Comparison of ENCODE assay signal across 8 cellular contexts in the genomic region with DNA sequence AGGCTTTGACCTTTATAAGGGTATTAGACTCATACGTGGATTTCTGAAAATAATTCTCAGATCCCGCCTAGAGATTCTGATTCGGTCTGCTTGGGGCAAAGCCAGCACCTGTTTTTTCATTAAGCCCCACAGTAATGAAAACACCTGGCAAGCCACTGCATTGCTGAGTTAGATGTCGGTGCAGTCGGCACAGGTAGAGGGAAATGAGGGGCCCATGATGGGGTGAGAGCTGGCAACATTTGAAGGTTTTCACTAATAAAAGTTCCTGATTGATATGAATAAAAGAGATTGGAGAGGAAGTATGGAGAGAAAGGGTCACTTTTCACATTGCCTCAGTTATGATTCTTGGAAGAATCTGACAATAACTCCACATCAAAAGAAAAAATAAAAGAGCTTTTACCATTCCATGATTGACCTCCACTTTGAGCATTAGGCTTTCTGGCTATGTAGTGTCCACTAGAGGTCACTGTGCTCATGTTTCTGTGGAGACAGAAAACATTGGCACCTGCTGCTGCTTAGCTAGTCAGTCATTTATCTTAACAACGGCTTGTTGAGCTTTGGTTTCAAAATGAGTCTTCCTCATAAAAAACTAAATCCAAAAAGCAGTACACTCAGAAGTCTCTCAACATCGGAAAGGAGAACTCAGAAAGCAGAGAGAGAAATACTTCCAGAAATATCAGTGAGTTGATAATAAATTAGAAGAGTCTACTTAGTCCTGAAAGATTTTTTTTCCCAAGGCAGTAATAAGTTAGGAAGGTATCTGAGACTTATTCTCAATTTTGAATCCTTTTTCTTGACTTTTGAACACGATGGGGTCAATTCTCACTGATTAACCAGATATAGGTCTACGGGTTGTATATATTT. TPM values are rescaled to one million over a fixed set of nuclear protein-coding genes. Genes with fewer than 3 reads are reported as not detected.
A peak's percentile ranks its signal among the peaks of the same experiment; 100 is the strongest.
DNase-seq lines count a peak whose midpoint lies in the region; ATAC-seq, FAIRE-seq and TF ChIP-seq lines count a peak whose summit lies in the region.

No MANE protein-coding gene starts in this region.

- TF ChIP-seq POLR2A in GM12892 (IDR thresholded peaks at IDR 0.05; ENCODE audit: low read depth, low read length) (no peak), thyroid gland (IDR thresholded peaks at IDR 0.05) (no peak)

- H3K27ac Mint-ChIP-seq in chondrocyte (ENCODE audit: unreplicated experiment) = no peak overlapping the region

- H3K4me3 ChIP-seq in MG63 (no peak overlapping the region), thyroid gland (replicated peaks in 1 of 3) (no peak overlapping the region)

- intact Hi-C loops in thyroid gland (cut with DNase I) = no loop called here

- FAIRE-seq in GM12892 (lab: Jason Lieb, UNC) = peak; percentile 94

- peak; percentile 97 for ATAC-seq in HG02588 (IDR thresholded peaks at IDR 0.05; ENCODE audit: unreplicated experiment)

- no peaks in the 10 kb centered on the region for H3K9me3 Mint-ChIP-seq in chondrocyte (ENCODE audit: low read depth)

- H3K36me3 ChIP-seq in MG63 (no peaks in the 10 kb centered on the region), thyroid gland (no peaks in the 10 kb centered on the region)

- WGBS in thyroid gland, 2 donors = 28 to 41% methylated on average over 9 of the region's 9 CpGs

- peak; percentile 90 for TF ChIP-seq CTCF in chondrocyte (IDR thresholded peaks at IDR 0.05)
- peak; percentile 21 to 83 (median 66) for TF ChIP-seq CTCF in thyroid gland (IDR thresholded peaks at IDR 0.05)

- H3K36me3 Mint-ChIP-seq in chondrocyte (ENCODE audit: low read depth) = no peaks in the 10 kb centered on the region

- H3K27me3 ChIP-seq in MG63 = no peaks in the 10 kb centered on the region
- H3K27me3 ChIP-seq in thyroid gland = no peaks in the 10 kb centered on the region

- no peaks in the 10 kb centered on the region for H3K27me3 Mint-ChIP-seq in chondrocyte (ENCODE audit: low read depth)

- H3K4me3 Mint-ChIP-seq in chondrocyte (ENCODE audit: unreplicated experiment) = no peak overlapping the region

- H3K4me1 Mint-ChIP-seq in chondrocyte (ENCODE audit: low read depth) = peaks cover 24% of the 10 kb centered on the region

- no peak overlapping the region for H3K27ac ChIP-seq in thyroid gland

- no peaks in the 10 kb centered on the region for H3K9me3 ChIP-seq in MG63
- H3K9me3 ChIP-seq in thyroid gland = no peaks in the 10 kb centered on the region

- H3K4me1 ChIP-seq in thyroid gland = peaks cover 4 to 8% of the 10 kb centered on the region in 2 donors

- DNase-seq in AML-193 (lab: John Stamatoyannopoulos, UW) (peak; percentile 87 to 93), GM12892 (ENCODE audit: insufficient read length) (peak; percentile 22), MG63 (peak; percentile 27), RPMI7951 (ENCODE audit: low read depth) (peak; percentile 57), chondrocyte (ENCODE audit: low spot score) (no peak), left kidney (ENCODE audit: low read depth, low spot score) (peak; percentile 83), thyroid gland (peak; percentile 48 to 59)

RNA-seq across cellular contexts. Expression of a gene that starts 53.3 kb away (rescaled TPM):
- not detected for polyA plus RNA-seq in GM12892 (2012; ENCODE audit: missing spikeins)
- not detected in 2 replicates for total RNA-seq in MG63 (2014; rRNA removed; shearing (Covaris generic); ENCODE audit: low replicate concordance)
- not detected in 2 replicates for total RNA-seq in RPMI7951 (2014; rRNA removed; shearing (Covaris generic))
- total RNA-seq in chondrocyte (0.44 to 1.3 TPM (median 0.55 TPM) in 3 replicates), thyroid gland (1 to 10 TPM in 2 of 4 donors, under 1 TPM in 2; 0.54 to 1.6 (median 1.0) TPM)
